ENCODE assay signal across 16 cellular contexts in genomic region chr3:39718674-39719595, GRCh38.
DNase-seq lines count a peak whose midpoint lies in the region; ATAC-seq and TF ChIP-seq lines count a peak whose summit lies in the region.
"Had no signal": no experiment of that assay in that cellular context is flagged by ENCODE, and none has a peak within 500 bp of the region (broad histone marks: within the 10 kb centered on the region; RNA-seq: fewer than 3 reads in every experiment).

No MANE protein-coding gene starts in this region.

- TF ChIP-seq CTCF in AG10803 (conservative IDR thresholded peaks at IDR 0.05; ENCODE audit: low read length) (no peak), HFF-Myc (IDR thresholded peaks at IDR 0.05; ENCODE audit: low read depth, low read length, missing control alignments) (no peak)

- ATAC-seq in GM21515 (IDR thresholded peaks at IDR 0.05; ENCODE audit: unreplicated experiment): no peak
- no peak for ATAC-seq in left lobe of liver
- ATAC-seq: activated CD8-positive, alpha-beta memory T cell treated with anti-CD3 and anti-CD28 coated beads, Interleukin-2, amount 10 ng/mL, durations not matched to agents 7 days and 5 days; GM12878 had no signal

- peaks cover 8% of the 10 kb centered on the region for H3K4me1 ChIP-seq in adipocyte (ENCODE audit: control insufficient read depth, insufficient read depth, low read length)
- H3K4me1 ChIP-seq: Peyer's patch, prostate gland had no signal

- H3K4me3 ChIP-seq in AG10803 (ENCODE audit: low read length) (no peak overlapping the region), HFF-Myc (replicated peaks; ENCODE audit: low read depth, low read length) (no peak overlapping the region), adipocyte (ENCODE audit: low read length) (no peak overlapping the region)
- H3K4me3 ChIP-seq: GM12878, lung, Peyer's patch, prostate gland had no signal

- no peaks in the 10 kb centered on the region for H3K9me3 ChIP-seq in adipocyte (ENCODE audit: control insufficient read depth, low read length)
- H3K9me3 ChIP-seq: Peyer's patch, prostate gland had no signal

- no peak overlapping the region for H3K9ac ChIP-seq in adipocyte (ENCODE audit: low read length)

- H3K36me3 ChIP-seq in adipocyte (ENCODE audit: control insufficient read depth, insufficient read depth, low read length, severe bottlenecking): no peaks in the 10 kb centered on the region
- H3K36me3 ChIP-seq: Peyer's patch, prostate gland had no signal

- peak; percentile 73 for DNase-seq in AG10803 (ENCODE audit: low read depth)
- peak; percentile 42 for DNase-seq in HFF-Myc (ENCODE audit: extremely low read depth, low read depth)
- DNase-seq in adipocyte (ENCODE audit: low read depth): peak; percentile 70
- DNase-seq in kidney tubule cell (ENCODE audit: low spot score): peak; percentile 64
- no peak for DNase-seq in GM19238 (ENCODE audit: insufficient read length, low spot score)
- DNase-seq in NCI-H526 treated with DMSO at 0.1 percent for 48 hours (lab: John Stamatoyannopoulos, UW): no peak
- no peak for DNase-seq in left lobe of liver (ENCODE audit: low spot score)
- DNase-seq: activated CD8-positive, alpha-beta memory T cell treated with anti-CD3 and anti-CD28 coated beads, Interleukin-2, amount 10 ng/mL, durations not matched to agents 7 days and 5 days; H7; head of caudate nucleus; Peyer's patch; stimulated activated CD4-positive, alpha-beta T cell treated with anti-CD3 and anti-CD28 coated beads, Interleukin-4, amount 100 ng/mL, for 24 hours had no signal

- H3K27me3 ChIP-seq in adipocyte (replicated peaks; ENCODE audit: control insufficient read depth, insufficient read depth, low read length): no peaks in the 10 kb centered on the region
- H3K27me3 ChIP-seq: Peyer's patch had no signal

Comparison
In these comparisons a context has a peak if more than half of its experiments do, and no peak if none do; other contexts are left out.
1. DNase-seq: peak in AG10803 (single experiment), HFF-Myc (single experiment), adipocyte (single experiment) and kidney tubule cell (single experiment); none in GM19238 (single experiment), NCI-H526 treated with DMSO at 0.1 percent for 48 hours (single experiment) and left lobe of liver (single experiment).